38 cellular contexts compared by ENCODE assay signal in the genomic region with DNA sequence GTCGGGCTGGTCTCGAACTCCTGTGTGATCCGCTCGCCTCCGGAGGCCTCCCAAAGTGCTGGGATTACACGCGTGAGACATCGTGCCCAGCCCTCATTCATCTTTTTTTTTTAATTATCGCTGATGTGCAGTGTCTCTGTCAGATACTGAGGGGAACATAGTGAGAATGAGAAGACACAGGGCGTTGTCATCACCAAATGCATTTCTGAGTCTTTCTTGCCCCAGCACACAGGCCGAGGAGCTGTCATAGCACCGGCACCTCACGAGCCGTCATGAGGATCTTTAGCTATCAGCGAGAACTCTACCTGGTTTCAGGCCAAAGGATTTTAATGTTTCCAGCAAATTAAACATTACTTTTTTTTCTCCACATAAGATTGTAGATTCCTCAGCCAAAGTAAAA.
"Had no signal": no experiment of that assay in that cellular context is flagged by ENCODE, and none has a peak within 500 bp of the region (broad histone marks: within the 10 kb centered on the region; RNA-seq: fewer than 3 reads in every experiment).

No MANE protein-coding gene starts in this region.

- H3K9me3 ChIP-seq: adrenal gland, ascending aorta had no signal

- H3K27ac ChIP-seq: adrenal gland, ascending aorta, body of pancreas, brain microvascular endothelial cell, breast epithelium had no signal

- H3K4me1 Mint-ChIP-seq: activated naive CD4-positive, alpha-beta T cell treated with anti-CD3 and anti-CD28 coated beads, Interleukin-2, amount 10 ng/mL, durations not matched to agents 7 days and 5 days; activated naive CD4-positive, alpha-beta T cell treated with anti-CD3 and anti-CD28 coated beads, Interleukin-2, amount 50 U/mL, for 24 hours; activated naive CD8-positive, alpha-beta T cell treated with anti-CD3 and anti-CD28 coated beads for 36 hours; activated naive CD8-positive, alpha-beta T cell treated with anti-CD3 and anti-CD28 coated beads, Interleukin-2, amount 10 ng/mL, durations not matched to agents 7 days and 5 days; activated naive CD8-positive, alpha-beta T cell treated with anti-CD3 and anti-CD28 coated beads, Interleukin-2, amount 50 U/mL, for 24 hours; activated T-helper 17 cell treated with anti-CD3 and anti-CD28 coated beads, Interleukin-2, amount 50 U/mL, for 72 hours; brain; central memory CD8-positive, alpha-beta T cell had no signal

- H3K4me3 Mint-ChIP-seq: activated naive CD4-positive, alpha-beta T cell treated with anti-CD3 and anti-CD28 coated beads for 36 hours; activated naive CD4-positive, alpha-beta T cell treated with anti-CD3 and anti-CD28 coated beads, Interleukin-2, amount 10 ng/mL, durations not matched to agents 7 days and 5 days; activated naive CD4-positive, alpha-beta T cell treated with anti-CD3 and anti-CD28 coated beads, Interleukin-2, amount 50 U/mL, for 24 hours; activated naive CD8-positive, alpha-beta T cell; activated naive CD8-positive, alpha-beta T cell treated with anti-CD3 and anti-CD28 coated beads for 36 hours; activated naive CD8-positive, alpha-beta T cell treated with anti-CD3 and anti-CD28 coated beads, Interleukin-2, amount 10 ng/mL, durations not matched to agents 7 days and 5 days; activated naive CD8-positive, alpha-beta T cell treated with anti-CD3 and anti-CD28 coated beads, Interleukin-2, amount 50 U/mL, for 24 hours; activated T-cell treated with anti-CD3 and anti-CD28 coated beads, Interleukin-2, amount 50 U/mL, for 24 hours; activated T-cell treated with anti-CD3 and anti-CD28 coated beads, Interleukin-2, amount 50 U/mL, for 4 hours; activated T-cell treated with anti-CD3 and anti-CD28 coated beads, Interleukin-2, amount 50 U/mL, for 72 hours; activated T-helper 1 cell treated with anti-CD3 and anti-CD28 coated beads, Interleukin-12 subunit alpha, Interleukin-12 subunit beta, Interleukin-2, Interleukin-4 antibody, amounts not matched to agents 30 ng/mL and 10 ng/mL and 1 ng/mL, durations not matched to agents 14 hours and 24 hours and 36 hours; activated T-helper 17 cell treated with anti-CD3 and anti-CD28 coated beads, Interleukin-2, amount 50 U/mL, for 72 hours; brain; central memory CD8-positive, alpha-beta T cell had no signal

- H3K4me3 ChIP-seq: adrenal gland, ascending aorta, body of pancreas, breast epithelium had no signal

- H3K27ac Mint-ChIP-seq: activated naive CD4-positive, alpha-beta T cell treated with anti-CD3 and anti-CD28 coated beads for 36 hours; activated naive CD4-positive, alpha-beta T cell treated with anti-CD3 and anti-CD28 coated beads, Interleukin-2, amount 10 ng/mL, durations not matched to agents 7 days and 5 days; activated naive CD4-positive, alpha-beta T cell treated with anti-CD3 and anti-CD28 coated beads, Interleukin-2, amount 50 U/mL, for 72 hours; activated naive CD8-positive, alpha-beta T cell; activated naive CD8-positive, alpha-beta T cell treated with anti-CD3 and anti-CD28 coated beads for 36 hours; activated naive CD8-positive, alpha-beta T cell treated with anti-CD3 and anti-CD28 coated beads, Interleukin-2, amount 10 ng/mL, durations not matched to agents 7 days and 5 days; activated naive CD8-positive, alpha-beta T cell treated with anti-CD3 and anti-CD28 coated beads, Interleukin-2, amount 50 U/mL, for 24 hours; activated T-cell treated with anti-CD3 and anti-CD28 coated beads, Interleukin-2, amount 50 U/mL, for 24 hours; activated T-cell treated with anti-CD3 and anti-CD28 coated beads, Interleukin-2, amount 50 U/mL, for 72 hours; activated T-helper 1 cell treated with anti-CD3 and anti-CD28 coated beads, Interleukin-12 subunit alpha, Interleukin-12 subunit beta, Interleukin-2, Interleukin-4 antibody, amounts not matched to agents 30 ng/mL and 10 ng/mL and 1 ng/mL, durations not matched to agents 14 hours and 24 hours and 36 hours; activated T-helper 17 cell treated with anti-CD3 and anti-CD28 coated beads, Interleukin-2, amount 50 U/mL, for 72 hours; activated T-helper 2 cell treated with anti-CD3 and anti-CD28 coated beads, Interferon-gamma antibody, Interleukin-2, Interleukin-4, amounts not matched to agents 10 μg/mL and 5 μg/mL and 100 μg/mL, durations not matched to agents 14 hours and 24 hours and 36 hours; brain had no signal

- H3K36me3 Mint-ChIP-seq: activated naive CD4-positive, alpha-beta T cell treated with anti-CD3 and anti-CD28 coated beads, Interleukin-2, amount 10 ng/mL, durations not matched to agents 7 days and 5 days; activated naive CD4-positive, alpha-beta T cell treated with anti-CD3 and anti-CD28 coated beads, Interleukin-2, amount 50 U/mL, for 24 hours; activated naive CD8-positive, alpha-beta T cell; activated naive CD8-positive, alpha-beta T cell treated with anti-CD3 and anti-CD28 coated beads for 36 hours; activated naive CD8-positive, alpha-beta T cell treated with anti-CD3 and anti-CD28 coated beads, Interleukin-2, amount 10 ng/mL, durations not matched to agents 7 days and 5 days; brain had no signal

- H3K27me3 Mint-ChIP-seq: activated naive CD4-positive, alpha-beta T cell treated with anti-CD3 and anti-CD28 coated beads, Interleukin-2, amount 10 ng/mL, durations not matched to agents 7 days and 5 days; activated naive CD4-positive, alpha-beta T cell treated with anti-CD3 and anti-CD28 coated beads, Interleukin-2, amount 50 U/mL, for 24 hours; activated naive CD8-positive, alpha-beta T cell; activated naive CD8-positive, alpha-beta T cell treated with anti-CD3 and anti-CD28 coated beads for 36 hours; activated naive CD8-positive, alpha-beta T cell treated with anti-CD3 and anti-CD28 coated beads, Interleukin-2, amount 10 ng/mL, durations not matched to agents 7 days and 5 days; activated naive CD8-positive, alpha-beta T cell treated with anti-CD3 and anti-CD28 coated beads, Interleukin-2, amount 50 U/mL, for 24 hours; activated T-cell treated with anti-CD3 and anti-CD28 coated beads, Interleukin-2, amount 50 U/mL, for 24 hours; activated T-helper 17 cell treated with anti-CD3 and anti-CD28 coated beads, Interleukin-2, amount 50 U/mL, for 72 hours; central memory CD8-positive, alpha-beta T cell had no signal

- H3K36me3 ChIP-seq: adrenal gland, ascending aorta, brain microvascular endothelial cell, breast epithelium had no signal

- ATAC-seq: activated naive CD4-positive, alpha-beta T cell treated with anti-CD3 and anti-CD28 coated beads, Interleukin-2, amount 50 U/mL, for 72 hours; activated naive CD8-positive, alpha-beta T cell treated with anti-CD3 and anti-CD28 coated beads, Interleukin-2, amount 50 U/mL, for 24 hours; activated T-cell treated with anti-CD3 and anti-CD28 coated beads, Interleukin-2, amount 50 U/mL, for 4 hours; activated T-cell treated with anti-CD3 and anti-CD28 coated beads, Interleukin-2, amount 50 U/mL, for 72 hours; activated T-helper 17 cell treated with anti-CD3 and anti-CD28 coated beads, Interleukin-2, amount 50 U/mL, for 72 hours; body of pancreas had no signal

- H3K4me1 ChIP-seq: adrenal gland, ascending aorta, body of pancreas, breast epithelium had no signal

- H3K27me3 ChIP-seq: adrenal gland, ascending aorta, body of pancreas, brain microvascular endothelial cell, breast epithelium had no signal

- DNase-seq: activated CD8-positive, alpha-beta memory T cell treated with anti-CD3 and anti-CD28 coated beads, Interleukin-2, amount 50 U/mL, for 48 hours; activated effector memory CD4-positive, alpha-beta T cell treated with anti-CD3 and anti-CD28 coated beads, Interleukin-2, amount 50 U/mL, for 16 hours; activated effector memory CD4-positive, alpha-beta T cell treated with Interleukin-2 at 50 U/mL for 16 hours; activated gamma-delta T cell; activated gamma-delta T cell treated with Interleukin-2 at 50 U/mL for 16 hours; activated naive CD4-positive, alpha-beta T cell; activated naive CD4-positive, alpha-beta T cell treated with anti-CD3 and anti-CD28 coated beads for 36 hours; activated naive CD4-positive, alpha-beta T cell treated with anti-CD3 and anti-CD28 coated beads, Interleukin-2, amount 10 ng/mL, durations not matched to agents 7 days and 5 days; activated naive CD4-positive, alpha-beta T cell treated with anti-CD3 and anti-CD28 coated beads, Interleukin-2, amount 50 U/mL, for 16 hours; activated naive CD4-positive, alpha-beta T cell treated with Interleukin-2 at 50 U/mL for 16 hours; activated naive CD8-positive, alpha-beta T cell treated with anti-CD3 and anti-CD28 coated beads for 36 hours; activated naive CD8-positive, alpha-beta T cell treated with anti-CD3 and anti-CD28 coated beads, Interleukin-2, amount 10 ng/mL, durations not matched to agents 7 days and 5 days; activated naive CD8-positive, alpha-beta T cell treated with anti-CD3 and anti-CD28 coated beads, Interleukin-2, amount 50 U/mL, for 24 hours; activated T-cell treated with anti-CD3 and anti-CD28 coated beads for 4 hours; activated T-cell treated with anti-CD3 and anti-CD28 coated beads, Interleukin-2, amount 50 U/mL, for 1 hour; activated T-cell treated with anti-CD3 and anti-CD28 coated beads, Interleukin-2, amount 50 U/mL, for 24 hours; activated T-cell treated with anti-CD3 and anti-CD28 coated beads, Interleukin-2, amount 50 U/mL, for 4 hours; activated T-cell treated with anti-CD3 and anti-CD28 coated beads, Interleukin-2, amount 50 U/mL, for 48 hours; activated T-cell treated with anti-CD3 and anti-CD28 coated beads, Interleukin-2, amount 50 U/mL, for 72 hours; adrenal gland; amniotic stem cell; anterior cingulate cortex; aorta; body of pancreas; brain microvascular endothelial cell; caudate nucleus; central memory CD4-positive, alpha-beta T cell; cerebellar nuclear complex had no signal
